Comparison of ENCODE assay signal across 10 cellular contexts in the genomic region with DNA sequence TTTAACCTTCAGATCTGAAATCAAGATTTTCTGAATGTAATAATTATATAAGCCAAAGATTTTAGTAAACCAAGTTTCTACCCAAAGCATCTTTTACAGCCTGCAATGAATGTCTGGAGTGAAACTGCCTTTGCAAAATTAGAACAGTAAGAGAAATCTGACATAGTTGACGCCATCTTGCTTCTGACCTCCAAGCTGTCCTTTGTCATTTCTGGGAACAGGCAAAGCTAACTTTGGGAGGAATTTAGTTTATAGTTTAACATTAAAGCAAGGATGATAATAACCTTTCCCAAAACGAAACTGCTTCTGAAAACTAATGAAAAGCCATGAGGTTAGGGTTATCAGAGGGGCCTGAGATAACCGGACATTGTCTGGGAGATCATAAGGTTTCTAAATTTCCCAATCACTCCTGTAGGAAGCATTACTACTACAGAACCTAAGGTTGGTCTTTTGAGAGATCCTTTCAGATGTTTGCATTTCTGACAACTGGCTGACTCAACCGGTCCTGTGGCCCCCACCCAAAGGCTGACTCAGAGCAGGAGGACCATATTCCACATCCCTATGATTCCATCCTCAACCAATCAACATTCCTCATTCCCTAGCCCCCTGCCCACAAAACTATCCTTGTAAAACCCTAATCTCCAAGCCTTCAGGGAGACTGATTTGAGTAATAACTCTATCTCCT.
DNase-seq lines count a peak whose midpoint lies in the region; ATAC-seq and TF ChIP-seq lines count a peak whose summit lies in the region.
"Had no signal": no experiment of that assay in that cellular context is flagged by ENCODE, and none has a peak within 500 bp of the region (broad histone marks: within the 10 kb centered on the region; RNA-seq: fewer than 3 reads in every experiment).

No MANE protein-coding gene starts in this region.

- intact Hi-C loops in heart right ventricle (cut with DNase I) (loop anchor here in 1 of 10 donors (5.0 kb wide), 1 partner anchor 286 kb away; no protein-coding TSS in a partner anchor), cardiac septum (cut with DNase I) (loop anchor here (5.0 kb wide), 1 partner anchor 126 kb away; a partner anchor contains a TSS), posterior vena cava (cut with DNase I) (no loop called here)

- no peak overlapping the region for H3K4me3 ChIP-seq in heart right ventricle
- H3K4me3 ChIP-seq in SJSA1, result no peak overlapping the region
- no peak overlapping the region for H3K4me3 ChIP-seq in foreskin fibroblast (ENCODE audit: low read depth in 1 of 2, low read length in 2 of 2)
- H3K4me3 ChIP-seq: cardiac muscle cell had no signal

- H3K27ac ChIP-seq in heart right ventricle (peak overlapping the region; percentile 68 to 89 (median 78)), SJSA1 (peak overlapping the region; percentile 96)
- H3K27ac ChIP-seq: VCaP had no signal

- peaks cover 48 to 63% of the 10 kb centered on the region in 2 donors for H3K4me1 Mint-ChIP-seq in immature natural killer cell

- peak overlapping the region in 1 of 5 donors; percentile 21 for H3K4me3 Mint-ChIP-seq in immature natural killer cell

- DNase-seq in heart right ventricle (no peak), cardiac septum (ENCODE audit: low spot score) (no peak), SJSA1 (ENCODE audit: low read depth in 1 of 2, low spot score in 2 of 2) (peak; percentile 51 to 61), foreskin fibroblast (peak; percentile 88 to 95), stromal cell of bone marrow (ENCODE audit: low read depth) (peak; percentile 66), posterior vena cava (ENCODE audit: low spot score) (no peak), immature natural killer cell (no peak)

- peak overlapping the region in 2 of 6 donors; percentile 25 to 65 for H3K27ac Mint-ChIP-seq in immature natural killer cell

- 85 to 86% methylated on average over 4 of the region's 4 CpGs for WGBS in heart right ventricle, 2 donors

- peaks cover 0 to under 1% (median 0%) of the 10 kb centered on the region in 3 donors for H3K36me3 Mint-ChIP-seq in immature natural killer cell

- H3K27me3 Mint-ChIP-seq in immature natural killer cell (ENCODE audit: low read depth in 3 of 3), result no peaks in the 10 kb centered on the region

- TF ChIP-seq CTCF in heart right ventricle (IDR thresholded peaks at IDR 0.05), result no peak
- TF ChIP-seq CTCF in foreskin fibroblast (IDR thresholded peaks at IDR 0.05; ENCODE audit: low read depth, low read length), result no peak

- ATAC-seq in heart right ventricle (no peak), GM21528 (IDR thresholded peaks at IDR 0.05; ENCODE audit: low FRiP score, unreplicated experiment) (no peak)

- H3K27me3 ChIP-seq in heart right ventricle (no peaks in the 10 kb centered on the region), SJSA1 (replicated peaks) (no peaks in the 10 kb centered on the region)
- H3K27me3 ChIP-seq: cardiac muscle cell had no signal

- peaks cover 5 to 48% (median 37%) of the 10 kb centered on the region in 9 donors for H3K4me1 ChIP-seq in heart right ventricle
- peaks cover 36% of the 10 kb centered on the region for H3K4me1 ChIP-seq in SJSA1 (replicated peaks)

- H3K36me3 ChIP-seq in heart right ventricle, result no peaks in the 10 kb centered on the region
- no peaks in the 10 kb centered on the region for H3K36me3 ChIP-seq in SJSA1
- H3K36me3 ChIP-seq: cardiac muscle cell had no signal

- peaks cover 0 to 11% (median 0%) of the 10 kb centered on the region in 11 donors for H3K9me3 ChIP-seq in heart right ventricle
- H3K9me3 ChIP-seq in SJSA1 (replicated peaks), result no peaks in the 10 kb centered on the region; the same call in 1 of the 2 replicates

- no peaks in the 10 kb centered on the region for H3K9me3 Mint-ChIP-seq in immature natural killer cell

Comparison
In these comparisons a context has a peak if more than half of its experiments do, and no peak if none do; other contexts are left out.
1. DNase-seq: peak in SJSA1 (2 of 2), foreskin fibroblast (2 of 2) and stromal cell of bone marrow (single experiment); none in heart right ventricle (0 of 2), cardiac septum (single experiment), posterior vena cava (single experiment) and immature natural killer cell (0 of 3).